11 cellular contexts compared by ENCODE assay signal in the genomic region with DNA sequence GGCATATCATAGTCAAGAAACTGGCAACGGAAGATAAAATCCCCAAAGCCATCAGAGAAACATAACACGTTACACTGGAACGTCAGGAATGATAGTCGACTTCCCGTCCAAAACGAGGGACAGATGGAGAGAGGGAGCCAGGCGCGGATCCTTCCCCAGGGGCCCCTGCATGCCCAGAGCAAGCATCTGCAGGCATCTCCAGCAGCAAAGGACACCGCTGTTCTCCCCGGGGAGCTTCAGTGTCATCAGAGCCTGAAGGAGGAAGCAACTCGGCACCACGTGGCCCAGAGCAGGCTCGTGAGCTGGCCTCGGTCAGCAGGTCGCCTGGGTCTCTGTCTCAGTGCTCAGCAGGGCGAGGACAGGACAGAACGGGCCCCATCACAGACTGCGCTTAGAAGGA. TPM values are rescaled to one million over a fixed set of nuclear protein-coding genes. Genes with fewer than 3 reads are reported as not detected.
DNase-seq lines count a peak whose midpoint lies in the region; ATAC-seq and TF ChIP-seq lines count a peak whose summit lies in the region.
"Had no signal": no experiment of that assay in that cellular context is flagged by ENCODE, and none has a peak within 500 bp of the region (broad histone marks: within the 10 kb centered on the region; RNA-seq: fewer than 3 reads in every experiment).

No MANE protein-coding gene starts in this region.

- CTCF ChIA-PET in IMR-90 (lab: Yijun Ruan, JAX) = no interaction called here
- CTCF ChIA-PET in PC-9 (lab: Charles Lee) = no interaction called here

- dilution Hi-C loops in IMR-90 (cut with HindIII; ENCODE audit: low sequenced_read_pairs, unreplicated experiment) = no loop called here

- H3K4ac ChIP-seq in IMR-90 (ENCODE audit: low read depth, low read length) = peak overlapping the region; percentile 83

- DNase-seq in IMR-90 = peak; percentile 21
- DNase-seq in endodermal cell = no peak
- no peak for DNase-seq in mesothelial cell of epicardium (ENCODE audit: low spot score in 2 of 2, unreplicated experiment in 2 of 2)
- DNase-seq in ACHN = no peak
- no peak for DNase-seq in PC-9
- DNase-seq: NCI-H69 had no signal

- TF ChIP-seq RAD21 in IMR-90 (IDR thresholded peaks at IDR 0.05; ENCODE audit: low read length) = no peak

- TF ChIP-seq POLR2A in IMR-90 (IDR thresholded peaks at IDR 0.05; ENCODE audit: low read depth, low read length) = no peak

- no peaks in the 10 kb centered on the region for H3K79me2 ChIP-seq in PC-9 (ENCODE audit: low read depth)

- peak overlapping the region; percentile 21; the same call in 1 of the 2 replicates for H2BK20ac ChIP-seq in IMR-90 (ENCODE audit: low read depth, low read length)

- peak overlapping the region; percentile 13; the same call in 1 of the 2 replicates for H3K18ac ChIP-seq in IMR-90 (ENCODE audit: low read depth, low read length)

- 52% methylated on average over 11 of the region's 18 CpGs; no CpG with 5 or more reads in 1 of the 2 experiments for WGBS in IMR-90 (ENCODE audit: extremely low coverage in 2 of 2, insufficient read length in 1 of 2), 2 experiments
- WGBS in endodermal cell (ENCODE audit: insufficient coverage in 1 of 2, insufficient read length in 1 of 2), 2 experiments = 86 to 87% methylated on average over 18 of the region's 18 CpGs

- H2BK120ac ChIP-seq in IMR-90 (ENCODE audit: low read depth, low read length) = peak overlapping the region; percentile 91; the same call in 1 of the 2 replicates

- H3K36me3 ChIP-seq in IMR-90 (ENCODE audit: control insufficient read depth, insufficient read depth, low read length) (peaks cover 2% of the 10 kb centered on the region; the same call in 1 of the 2 replicates), endodermal cell (ENCODE audit: control insufficient read depth, insufficient read depth, low read length) (peaks cover 2% of the 10 kb centered on the region), PC-9 (ENCODE audit: low read depth) (no peaks in the 10 kb centered on the region)

- H2BK15ac ChIP-seq in IMR-90 (ENCODE audit: low read depth, low read length) = no peak overlapping the region

- no peaks in the 10 kb centered on the region for H3K27me3 Mint-ChIP-seq in endodermal cell (ENCODE audit: insufficient read depth)
- no peaks in the 10 kb centered on the region for H3K27me3 Mint-ChIP-seq in mesothelial cell of epicardium (ENCODE audit: low read depth)
- H3K27me3 Mint-ChIP-seq: IgD-negative memory B cell had no signal

- H3K27ac ChIP-seq in IMR-90 (ENCODE audit: insufficient read depth, low read length) (peak overlapping the region; percentile 70), endodermal cell (ENCODE audit: low read depth, low read length) (peak overlapping the region; percentile 44), temporal lobe (ENCODE audit: low read depth, low read length) (peak overlapping the region; percentile 85), PC-9 (no peak overlapping the region)

- BruUV-seq in IMR-90 (replicated peaks; lab: Mats Ljungman, UMichigan) = no TSS peak
- BruUV-seq in PC-9 (replicated peaks; lab: Mats Ljungman, UMichigan) = no TSS peak

- H4K5ac ChIP-seq in IMR-90 (ENCODE audit: low read depth, low read length) = peak overlapping the region; percentile 14; the same call in 1 of the 2 replicates

- no peaks in the 10 kb centered on the region for H3K27me3 ChIP-seq in IMR-90 (ENCODE audit: control insufficient read depth, insufficient read depth, low read length)
- no peaks in the 10 kb centered on the region for H3K27me3 ChIP-seq in endodermal cell (ENCODE audit: control insufficient read depth, insufficient read depth, low read length, poor library complexity, severe bottlenecking)
- H3K27me3 ChIP-seq in PC-9 (ENCODE audit: insufficient read depth, low read depth) = no peaks in the 10 kb centered on the region

- peaks cover 30% of the 10 kb centered on the region for H3K36me3 Mint-ChIP-seq in endodermal cell (ENCODE audit: low read depth)
- H3K36me3 Mint-ChIP-seq in mesothelial cell of epicardium = peaks cover 41% of the 10 kb centered on the region

- H4K8ac ChIP-seq in IMR-90 (ENCODE audit: low read depth in 2 of 2, low read length in 2 of 2) = peak overlapping the region; percentile 66 to 85; a peak in 3 of 4 replicates

- H3K14ac ChIP-seq in IMR-90 (replicated peaks; ENCODE audit: low read depth, low read length) = peak overlapping the region; percentile 73

- POLR2A ChIA-PET in IMR-90 (lab: Charles Lee; ENCODE audit: unreplicated experiment) (no interaction called here), PC-9 (lab: Charles Lee; ENCODE audit: unreplicated experiment) (no interaction called here)

- H4K91ac ChIP-seq in IMR-90 (ENCODE audit: insufficient read depth, low read depth, low read length) = peak overlapping the region; percentile 87

- H3K9me3 Mint-ChIP-seq in endodermal cell = peaks cover 36% of the 10 kb centered on the region
- peaks cover 24% of the 10 kb centered on the region for H3K9me3 Mint-ChIP-seq in mesothelial cell of epicardium
- H3K9me3 Mint-ChIP-seq: IgD-negative memory B cell had no signal

- H2AFZ ChIP-seq in IMR-90 (replicated peaks; ENCODE audit: low read length, poor library complexity) = peak overlapping the region; percentile 82
- no peak overlapping the region for H2AFZ ChIP-seq in PC-9

- H3K27ac Mint-ChIP-seq in endodermal cell (no peak overlapping the region), mesothelial cell of epicardium (peak overlapping the region; percentile 85)
- H3K27ac Mint-ChIP-seq: IgD-negative memory B cell; T-helper 1 cell treated with Interleukin-12 subunit alpha and Interleukin-12 subunit beta and Interleukin-4 antibody, amounts not matched to agents 30 μg/mL and 1 μg/mL, for 36 hours had no signal

- peak overlapping the region; percentile 71; the same call in 1 of the 2 replicates for H2AK5ac ChIP-seq in IMR-90 (ENCODE audit: low read depth, low read length)

- H3K56ac ChIP-seq in IMR-90 (ENCODE audit: extremely low read depth, insufficient read depth, low read length) = 0 out of 2 replicates have a peak overlapping the region, but pooled peaks have one; percentile 26

- H3K9ac ChIP-seq in IMR-90 (ENCODE audit: low read depth, low read length) (peak overlapping the region; percentile 31; the same call in 1 of the 2 replicates), endodermal cell (ENCODE audit: extremely low read depth, low read length, poor library complexity, severe bottlenecking) (no peak overlapping the region)

- TF ChIP-seq CTCF in IMR-90 (conservative IDR thresholded peaks at IDR 0.05; ENCODE audit: low read depth, low read length) = no peak
- TF ChIP-seq CTCF in endodermal cell (conservative IDR thresholded peaks at IDR 0.05) = no peak
- no peak for TF ChIP-seq CTCF in mesothelial cell of epicardium (IDR thresholded peaks at IDR 0.05; ENCODE audit: unreplicated experiment)
- no peak for TF ChIP-seq CTCF in PC-9 (conservative IDR thresholded peaks at IDR 0.05)

- H3F3A ChIP-seq in PC-9 (ENCODE audit: insufficient read depth, low read depth) = peaks cover 3% of the 10 kb centered on the region; the same call in 1 of the 2 replicates

- H3K4me2 ChIP-seq in IMR-90 (ENCODE audit: low read depth, low read length) (no peak overlapping the region), PC-9 (no peak overlapping the region)

- H3K4me1 Mint-ChIP-seq in endodermal cell (no peaks in the 10 kb centered on the region), mesothelial cell of epicardium (peaks cover 7% of the 10 kb centered on the region)

- no peaks in the 10 kb centered on the region for H3K9me2 ChIP-seq in PC-9 (ENCODE audit: insufficient read depth)

- H3K79me1 ChIP-seq in IMR-90 (ENCODE audit: low read depth in 1 of 2, low read length in 2 of 2) = no peaks in the 10 kb centered on the region

- peak overlapping the region; percentile 49 for H2AK9ac ChIP-seq in IMR-90 (replicated peaks; ENCODE audit: low read depth, low read length, poor library complexity)

- H3K9me1 ChIP-seq in IMR-90 (ENCODE audit: insufficient read depth, low read length) = peaks cover 5% of the 10 kb centered on the region; the same call in 1 of the 2 replicates

- H3K4me3 ChIP-seq in IMR-90 (ENCODE audit: insufficient read depth, low read depth, low read length) (no peak overlapping the region), endodermal cell (ENCODE audit: low read length) (no peak overlapping the region), PC-9 (no peak overlapping the region)

- ATAC-seq in IMR-90 (ENCODE audit: low read depth) (peak; percentile 73), HG02798 (IDR thresholded peaks at IDR 0.05; ENCODE audit: poor library complexity, unreplicated experiment) (no peak), GM18858 (IDR thresholded peaks at IDR 0.05; ENCODE audit: unreplicated experiment) (no peak)

- H3K4me1 ChIP-seq in IMR-90 (ENCODE audit: control insufficient read depth, insufficient read depth, low read length) (peaks cover 15% of the 10 kb centered on the region), endodermal cell (ENCODE audit: control insufficient read depth, insufficient read depth, low read length) (no peaks in the 10 kb centered on the region), PC-9 (replicated peaks; ENCODE audit: insufficient read depth) (no peaks in the 10 kb centered on the region)

- H3K4me3 Mint-ChIP-seq in endodermal cell = no peak overlapping the region
- H3K4me3 Mint-ChIP-seq in mesothelial cell of epicardium = no peak overlapping the region
- H3K4me3 Mint-ChIP-seq: T-helper 1 cell treated with Interleukin-12 subunit alpha and Interleukin-12 subunit beta and Interleukin-4 antibody, amounts not matched to agents 30 μg/mL and 1 μg/mL, for 36 hours had no signal

- H4K20me1 ChIP-seq in IMR-90 (ENCODE audit: insufficient read depth, low read length) = no peaks in the 10 kb centered on the region
- 0 out of 2 replicates have a peak, but pooled peaks cover 3% of the 10 kb centered on the region for H4K20me1 ChIP-seq in PC-9 (ENCODE audit: insufficient read depth)

- H2BK5ac ChIP-seq in IMR-90 (ENCODE audit: low read depth, low read length, poor library complexity, severe bottlenecking) = peak overlapping the region; percentile 86

- in situ Hi-C loops in IMR-90 (cut with MboI; ENCODE audit: low sequenced_read_pairs) (no loop called here), ACHN (cut with HindIII; ENCODE audit: low pct_ligation_motif_present, low pct_unique_long_range_greater_than_20kb, low sequenced_read_pairs) (no loop called here)

- H3K23ac ChIP-seq in IMR-90 (ENCODE audit: low read depth, low read length) = no peak overlapping the region

- peaks cover 4% of the 10 kb centered on the region for H3K9me3 ChIP-seq in IMR-90 (ENCODE audit: control insufficient read depth, insufficient read depth, low read length)
- peaks cover 2% of the 10 kb centered on the region for H3K9me3 ChIP-seq in endodermal cell (ENCODE audit: control insufficient read depth, low read length)
- H3K9me3 ChIP-seq in PC-9 (ENCODE audit: insufficient read depth, low read depth) = no peaks in the 10 kb centered on the region

- intact Hi-C loops in IMR-90 (cut with micrococcal nuclease) = no loop called here
- intact Hi-C loops in PC-9 (cut with micrococcal nuclease; ENCODE audit: unreplicated experiment) = no loop called here

RNA-seq across cellular contexts. Expression of gene LMF1, which starts 50.1 kb away (rescaled TPM):
- 6.7 and 13.1 TPM in 2 replicates for total RNA-seq in IMR-90 (2012; rRNA removed)
- 7.7 and 11.0 TPM in 2 replicates for polyA plus RNA-seq in IMR-90 (2012; rRNA removed)
- 11.9 and 15.1 TPM in 2 replicates for polyA plus RNA-seq in IMR-90 (2012; cell fraction: cytosol; rRNA removed)
- polyA plus RNA-seq in IMR-90 (2012; cell fraction: nucleus; rRNA removed; ENCODE audit: low replicate concordance) = 17.8 and 49.9 TPM in 2 replicates
- 10 to 100 TPM; 13.7 to 15.1 TPM for total RNA-seq in endodermal cell
- polyA plus RNA-seq in endodermal cell (2013, experiment 1 of 2) = 12.7 TPM
- polyA plus RNA-seq in endodermal cell (2013, experiment 2 of 2) = 10.8 TPM
- total RNA-seq in mesothelial cell of epicardium = 33.1 to 38.1 TPM (median 37.4 TPM) in 3 replicates
- 10.6 TPM for total RNA-seq in temporal lobe
- total RNA-seq in PC-9 (2021) = 31.3 and 35.6 TPM in 2 replicates
